In genomic region chr20:47090835-47091234, GRCh38 we compare ENCODE assay signal across 18 cellular contexts.
DNase-seq lines count a peak whose midpoint lies in the region; ATAC-seq and TF ChIP-seq lines count a peak whose summit lies in the region.
"Had no signal": no experiment of that assay in that cellular context is flagged by ENCODE, and none has a peak within 500 bp of the region (broad histone marks: within the 10 kb centered on the region; RNA-seq: fewer than 3 reads in every experiment).

No MANE protein-coding gene starts in this region.

- no peaks in the 10 kb centered on the region for H4K20me1 ChIP-seq in DND-41 (ENCODE audit: insufficient read depth, low read length)
- no peaks in the 10 kb centered on the region for H4K20me1 ChIP-seq in GM23338 (replicated peaks; ENCODE audit: insufficient read depth)
- H4K20me1 ChIP-seq: BLaER1 treated with 17β-estradiol and CSF1 and Interleukin-3, amounts not matched to agents 10 nM and 100 nM had no signal

- H2AFZ ChIP-seq in DND-41 (ENCODE audit: low read depth, low read length), result peak overlapping the region; percentile 62; the same call in 1 of the 2 replicates
- peak overlapping the region; percentile 23; the same call in 1 of the 2 replicates for H2AFZ ChIP-seq in GM23338

- POLR2A ChIA-PET in A673 (lab: Charles Lee; ENCODE audit: low non-redundant PET), result no interaction called here

- ATAC-seq in DND-41 (ENCODE audit: insufficient read depth, low read depth) (no peak), GM23338 (no peak)
- ATAC-seq: CD8-positive, alpha-beta T cell; GM12878 had no signal

- no peaks in the 10 kb centered on the region for H3K4me1 Mint-ChIP-seq in GM23338
- H3K4me1 Mint-ChIP-seq: B cell had no signal

- TF ChIP-seq CTCF in DND-41 (IDR thresholded peaks at IDR 0.05; ENCODE audit: borderline replicate concordance, extremely low read depth, low read length, poor library complexity, severe bottlenecking) (no peak), GM23338 (conservative IDR thresholded peaks at IDR 0.05; ENCODE audit: low read depth in 2 of 2) (no peak), A673 (conservative IDR thresholded peaks at IDR 0.05; ENCODE audit: low read depth, low read length) (no peak), ovary (IDR thresholded peaks at IDR 0.05) (no peak)

- no peak overlapping the region for H3K27ac Mint-ChIP-seq in GM23338
- H3K27ac Mint-ChIP-seq: B cell; CD4-positive, alpha-beta T cell; CD8-positive, alpha-beta T cell had no signal

- CTCF ChIA-PET in A673 (lab: Charles Lee), result no interaction called here

- BruUV-seq in A673 (replicated peaks; lab: Mats Ljungman, UMichigan), result no TSS peak

- H3K36me3 Mint-ChIP-seq in GM23338 (ENCODE audit: low read depth), result no peaks in the 10 kb centered on the region
- H3K36me3 Mint-ChIP-seq: CD8-positive, alpha-beta T cell had no signal

- H3K27ac ChIP-seq in DND-41 (ENCODE audit: low read length) (no peak overlapping the region), GM23338 (ENCODE audit: low read depth) (no peak overlapping the region), A673 (ENCODE audit: low read depth, low read length, poor library complexity, severe bottlenecking) (no peak overlapping the region), ovary (no peak overlapping the region)
- H3K27ac ChIP-seq: BLaER1 treated with 17β-estradiol and CSF1 and Interleukin-3, amounts not matched to agents 10 nM and 100 nM; C4-2B had no signal

- peaks cover 4% of the 10 kb centered on the region for H3K9me3 ChIP-seq in DND-41 (ENCODE audit: insufficient read depth, low read length, severe bottlenecking)
- H3K9me3 ChIP-seq in A673 (ENCODE audit: low read depth, low read length, poor library complexity, severe bottlenecking), result peaks cover 6% of the 10 kb centered on the region
- no peaks in the 10 kb centered on the region for H3K9me3 ChIP-seq in ovary

- DNase-seq in DND-41 (no peak), GM23338 (ENCODE audit: low spot score) (no peak), myocyte (ENCODE audit: low read depth) (peak; percentile 17), A673 (ENCODE audit: low spot score) (no peak), ovary (no peak)
- DNase-seq: 8988T; AML-193; Caco-2; Calu3; CD4-positive, alpha-beta T cell; CD8-positive, alpha-beta T cell; DMS79 treated with DMSO at 0.1 percent for 48 hours; EL; GDM1 had no signal

- H3K4me3 ChIP-seq in DND-41 (ENCODE audit: low read depth in 1 of 2, low read length in 2 of 2) (no peak overlapping the region), GM23338 (no peak overlapping the region), A673 (ENCODE audit: low read depth, low read length, poor library complexity, severe bottlenecking) (no peak overlapping the region), ovary (no peak overlapping the region)
- H3K4me3 ChIP-seq: BLaER1 treated with 17β-estradiol and CSF1 and Interleukin-3, amounts not matched to agents 10 nM and 100 nM; GM12878 had no signal

- H3K9me2 ChIP-seq in GM23338 (ENCODE audit: insufficient read depth), result no peaks in the 10 kb centered on the region

- 0 out of 3 replicates have a peak, but pooled peaks cover under 1% of the 10 kb centered on the region for H3K9me3 Mint-ChIP-seq in GM23338

- TF ChIP-seq EP300 in ovary (IDR thresholded peaks at IDR 0.05), result no peak

- H3K36me3 ChIP-seq in DND-41 (ENCODE audit: insufficient read depth, low read length), result no peaks in the 10 kb centered on the region
- H3K36me3 ChIP-seq in GM23338 (ENCODE audit: insufficient read depth), result no peaks in the 10 kb centered on the region
- no peaks in the 10 kb centered on the region for H3K36me3 ChIP-seq in A673 (ENCODE audit: insufficient read depth, low read length, poor library complexity, severe bottlenecking)
- H3K36me3 ChIP-seq in ovary, result no peaks in the 10 kb centered on the region
- H3K36me3 ChIP-seq: BLaER1 treated with 17β-estradiol and CSF1 and Interleukin-3, amounts not matched to agents 10 nM and 100 nM had no signal

- peaks cover 2% of the 10 kb centered on the region for H3K27me3 Mint-ChIP-seq in GM23338 (ENCODE audit: insufficient read depth, low read depth, poor library complexity)

- TF ChIP-seq POLR2A in ovary (IDR thresholded peaks at IDR 0.05), result no peak

- H3K4me2 ChIP-seq in DND-41 (ENCODE audit: insufficient read depth, low read length), result no peak overlapping the region
- no peak overlapping the region for H3K4me2 ChIP-seq in GM23338
- H3K4me2 ChIP-seq: BLaER1 treated with 17β-estradiol and CSF1 and Interleukin-3, amounts not matched to agents 10 nM and 100 nM had no signal

- H3F3A ChIP-seq in GM23338 (replicated peaks; ENCODE audit: low read depth), result no peaks in the 10 kb centered on the region

- H3K79me2 ChIP-seq in DND-41 (ENCODE audit: insufficient read depth, low read length) (no peaks in the 10 kb centered on the region), GM23338 (replicated peaks; ENCODE audit: insufficient read depth) (no peaks in the 10 kb centered on the region)

- H3K4me1 ChIP-seq in DND-41 (ENCODE audit: insufficient read depth, low read length) (no peaks in the 10 kb centered on the region), GM23338 (ENCODE audit: insufficient read depth) (no peaks in the 10 kb centered on the region), A673 (ENCODE audit: insufficient read depth, low read length, poor library complexity, severe bottlenecking) (no peaks in the 10 kb centered on the region), ovary (ENCODE audit: insufficient read depth) (no peaks in the 10 kb centered on the region)
- H3K4me1 ChIP-seq: Caco-2 had no signal

- no peak overlapping the region for H3K4me3 Mint-ChIP-seq in GM23338
- H3K4me3 Mint-ChIP-seq: B cell; CD4-positive, alpha-beta T cell; CD8-positive, alpha-beta T cell had no signal

- intact Hi-C loops in A673 (cut with micrococcal nuclease; ENCODE audit: unreplicated experiment), result no loop called here
- intact Hi-C loops in ovary (cut with DNase I), result no loop called here

- 79 to 84% (median 80%) methylated on average over 5 of the region's 5 CpGs for WGBS in ovary, 3 donors

- no peaks in the 10 kb centered on the region for H3K27me3 ChIP-seq in DND-41 (ENCODE audit: insufficient read depth, low read length, poor library complexity)
- no peaks in the 10 kb centered on the region for H3K27me3 ChIP-seq in GM23338 (ENCODE audit: insufficient read depth)
- peaks cover 5% of the 10 kb centered on the region for H3K27me3 ChIP-seq in A673 (replicated peaks; ENCODE audit: insufficient read depth, low read depth, low read length, poor library complexity)
- no peaks in the 10 kb centered on the region for H3K27me3 ChIP-seq in ovary
- H3K27me3 ChIP-seq: BLaER1 treated with 17β-estradiol and CSF1 and Interleukin-3, amounts not matched to agents 10 nM and 100 nM had no signal

- no peak overlapping the region for H3K9ac ChIP-seq in DND-41 (ENCODE audit: low read depth, low read length)
- H3K9ac ChIP-seq: BLaER1 treated with 17β-estradiol and CSF1 and Interleukin-3, amounts not matched to agents 10 nM and 100 nM had no signal

TF ChIP-seq in GM23338, 12 proteins besides CTCF, POLR2A, EP300 and RAD21 (continues in another document):
- no peak for TF ChIP-seq ZNF114 (CRISPR knock-in tag; IDR thresholded peaks at IDR 0.05)
- TF ChIP-seq POLR2AphosphoS5 (IDR thresholded peaks at IDR 0.05; ENCODE audit: low read depth), result no peak
- no peak for TF ChIP-seq CREB1 (CRISPR knock-in tag; IDR thresholded peaks at IDR 0.05; ENCODE audit: low read depth)
